ENCODE assay signal across 1 cellular context in genomic region chr18:56130481-56130880, GRCh38.
TF ChIP-seq lines count a peak whose summit lies in the region.

No MANE protein-coding gene starts in this region.

TF ChIP-seq in IMR-90, 13 proteins besides CTCF, POLR2A, EP300 and RAD21 (continued from another document):
- TF ChIP-seq RFX5 (IDR thresholded peaks at IDR 0.05; ENCODE audit: low read depth, low read length) (no peak), MAFK (IDR thresholded peaks at IDR 0.05; ENCODE audit: low read depth, low read length) (no peak), MAZ (IDR thresholded peaks at IDR 0.05; ENCODE audit: borderline replicate concordance, low read depth, low read length) (no peak), RCOR1 (IDR thresholded peaks at IDR 0.05; ENCODE audit: insufficient replicate concordance, low read length) (no peak), SMC3 (IDR thresholded peaks at IDR 0.05; ENCODE audit: low read depth, low read length) (no peak)
